In the genomic region with DNA sequence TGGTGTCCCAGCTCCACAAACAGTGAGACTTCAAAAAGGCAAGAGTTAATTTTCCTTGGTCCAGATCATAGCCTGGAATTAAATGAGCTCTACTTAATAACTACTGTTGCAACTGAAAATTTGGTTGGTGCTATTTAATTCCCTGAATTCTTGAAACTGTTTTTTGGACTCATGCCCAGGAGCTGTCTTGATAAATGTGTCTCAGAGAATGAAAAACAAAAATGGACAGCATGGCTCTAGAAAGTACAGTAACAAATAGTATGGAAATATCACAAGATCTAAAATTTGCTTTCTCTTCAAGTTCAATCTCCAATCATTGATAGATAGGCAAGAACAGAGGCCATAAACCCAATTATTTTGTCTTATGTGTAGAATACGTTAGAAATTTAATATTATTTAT, we compare ENCODE assay signal across 12 cellular contexts. TPM values are rescaled to one million over a fixed set of nuclear protein-coding genes. Genes with fewer than 3 reads are reported as not detected.
A peak's percentile ranks its signal among the peaks of the same experiment; 100 is the strongest.
DNase-seq lines count a peak whose midpoint lies in the region; ATAC-seq, FAIRE-seq and TF ChIP-seq lines count a peak whose summit lies in the region.
"Had no signal": no experiment of that assay in that cellular context is flagged by ENCODE, and none has a peak within 500 bp of the region (broad histone marks: within the 10 kb centered on the region; RNA-seq: fewer than 3 reads in every experiment).

No MANE protein-coding gene starts in this region.

- no peak for TF ChIP-seq RAD21 in Ishikawa (IDR thresholded peaks at IDR 0.05; ENCODE audit: low read depth)
- no peak for TF ChIP-seq RAD21 in K562 (CRISPR knock-in tag; conservative IDR thresholded peaks at IDR 0.05 in 1 of 2, IDR thresholded peaks at IDR 0.05 in 1 of 2)

- H3K36me3 ChIP-seq in K562 (ENCODE audit: control insufficient read depth, insufficient read depth, low read length) (no peaks in the 10 kb centered on the region), upper lobe of left lung (no peaks in the 10 kb centered on the region)
- H3K36me3 ChIP-seq: suprapubic skin had no signal

- 29% methylated on average over 1 of the region's 1 CpG for WGBS in K562 (ENCODE audit: insufficient coverage, low coverage, missing lambda C conversion rate)
- WGBS in upper lobe of left lung, 2 donors, result 83 to 84% methylated on average over 1 of the region's 1 CpG

- H3K9me3 ChIP-seq in K562 (replicated peaks; ENCODE audit: control insufficient read depth, insufficient read depth, low read depth, low read length) (peaks cover 4% of the 10 kb centered on the region), upper lobe of left lung (peaks cover 0 to 9% (median 4%) of the 10 kb centered on the region in 4 donors)
- H3K9me3 ChIP-seq: suprapubic skin had no signal

- POLR2A ChIA-PET in K562 (lab: Yijun Ruan, JAX), result interaction anchor here (0.6 to 1.5 kb wide), 6 partner anchors 11 to 147 kb away, joined by 3 to 7 read pairs (median 4); no protein-coding TSS in a partner anchor

- BruUV-seq in K562 (replicated peaks; lab: Mats Ljungman, UMichigan), result no TSS peak

- no peak for TF ChIP-seq POLR2A in K562 (conservative IDR thresholded peaks at IDR 0.05)
- TF ChIP-seq POLR2A in upper lobe of left lung (IDR thresholded peaks at IDR 0.05), result no peak

- peak; percentile 24 for DNase-seq in AG08395 (ENCODE audit: low spot score)
- peak in 1 of 4 experiments; percentile 74 for DNase-seq in K562 (ENCODE audit: extremely low read depth in 1 of 4, low spot score in 3 of 4)
- DNase-seq in kidney glomerular epithelial cell (lab: John Stamatoyannopoulos, UW), result peak; percentile 21
- no peak for DNase-seq in UCSD-AML1 (lab: John Stamatoyannopoulos, UW; ENCODE audit: unreplicated experiment)
- DNase-seq in SIG-M5 (lab: John Stamatoyannopoulos, UW), result no peak
- no peak for DNase-seq in upper lobe of left lung
- DNase-seq: activated B cell treated with CpG ODN at 0.5 μM for 24 hours; activated naive CD4-positive, alpha-beta T cell treated with anti-CD3 and anti-CD28 coated beads for 36 hours; NCI-H2107 had no signal

- intact Hi-C loops in K562 (cut with micrococcal nuclease), result loop anchor here (5.0 kb wide), 1 partner anchor 51 kb away; no protein-coding TSS in a partner anchor

- no peak overlapping the region for H3K4me2 ChIP-seq in K562 (ENCODE audit: insufficient read depth, low read length)

- H4K20me1 ChIP-seq in K562 (replicated peaks; ENCODE audit: control insufficient read depth, insufficient read depth, low read length), result no peaks in the 10 kb centered on the region

- FAIRE-seq in K562 (lab: Jason Lieb, UNC), result peak; percentile 68

- TF ChIP-seq CTCF in K562 (IDR thresholded peaks at IDR 0.05 in 2 of 3, conservative IDR thresholded peaks at IDR 0.05 in 1 of 3; ENCODE audit: insufficient read depth in 2 of 3, low read depth in 1 of 3, low read length in 3 of 3), result no peak
- no peak for TF ChIP-seq CTCF in upper lobe of left lung (IDR thresholded peaks at IDR 0.05)

- H2AFZ ChIP-seq in K562 (ENCODE audit: low read depth, low read length), result peak overlapping the region; percentile 73

- no peaks in the 10 kb centered on the region for H3K27me3 ChIP-seq in K562 (ENCODE audit: control insufficient read depth in 2 of 2, insufficient read depth in 2 of 2, low read length in 2 of 2)
- H3K27me3 ChIP-seq in upper lobe of left lung, result no peaks in the 10 kb centered on the region
- H3K27me3 ChIP-seq: suprapubic skin had no signal

- H3K9ac ChIP-seq in K562 (ENCODE audit: insufficient read depth in 1 of 2, low read depth in 2 of 2, low read length in 2 of 2), result peak overlapping the region in 1 of 2 experiments; percentile 28; a peak in 2 of 4 replicates

- ATAC-seq in K562 (peak; percentile 52), upper lobe of left lung (ENCODE audit: low FRiP score in 2 of 2) (no peak), GM21737 (IDR thresholded peaks at IDR 0.05; ENCODE audit: unreplicated experiment) (no peak)

- TF ChIP-seq EP300 in Ishikawa (IDR thresholded peaks at IDR 0.05; ENCODE audit: borderline replicate concordance), result no peak
- TF ChIP-seq EP300 in K562 (IDR thresholded peaks at IDR 0.05; ENCODE audit: low read length), result no peak
- TF ChIP-seq EP300 in upper lobe of left lung (IDR thresholded peaks at IDR 0.05), result no peak

- H3K4me1 ChIP-seq in K562 (replicated peaks in 1 of 2; ENCODE audit: control insufficient read depth in 2 of 2, insufficient read depth in 2 of 2, low read length in 2 of 2) (peaks cover 14 to 37% of the 10 kb centered on the region in 2 experiments), upper lobe of left lung (no peaks in the 10 kb centered on the region)
- H3K4me1 ChIP-seq: suprapubic skin had no signal

- H3K27ac ChIP-seq in K562 (ENCODE audit: extremely low read depth, low read depth, low read length) (peak overlapping the region; percentile 21; the same call in 1 of the 3 replicates), upper lobe of left lung (no peak overlapping the region)
- H3K27ac ChIP-seq: suprapubic skin had no signal

- H3K9me1 ChIP-seq in K562 (ENCODE audit: control insufficient read depth, insufficient read depth, low read length), result no peaks in the 10 kb centered on the region

- in situ Hi-C loops in K562 (cut with MboI), result no loop called here

- H3K79me2 ChIP-seq in K562 (ENCODE audit: control insufficient read depth, insufficient read depth, low read length), result no peaks in the 10 kb centered on the region

- CTCF ChIA-PET in K562 (lab: Yijun Ruan, JAX; ENCODE audit: low intra/inter-chr PET ratio), result no interaction called here

- H3K4me3 ChIP-seq in K562, result no peak overlapping the region
- no peak overlapping the region for H3K4me3 ChIP-seq in upper lobe of left lung
- H3K4me3 ChIP-seq: suprapubic skin had no signal

TF ChIP-seq in Ishikawa, 13 proteins besides CTCF, POLR2A, EP300 and RAD21:
- TF ChIP-seq TEAD4 (IDR thresholded peaks at IDR 0.05), result no peak
- no peak for TF ChIP-seq TAF1 (IDR thresholded peaks at IDR 0.05; ENCODE audit: low read depth)
- TF ChIP-seq FOXM1 (IDR thresholded peaks at IDR 0.05; ENCODE audit: borderline replicate concordance, low read depth), result no peak
- TF ChIP-seq, protein P1, sequence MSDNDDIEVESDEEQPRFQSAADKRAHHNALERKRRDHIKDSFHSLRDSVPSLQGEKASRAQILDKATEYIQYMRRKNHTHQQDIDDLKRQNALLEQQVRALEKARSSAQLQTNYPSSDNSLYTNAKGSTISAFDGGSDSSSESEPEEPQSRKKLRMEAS (IDR thresholded peaks at IDR 0.05), result no peak
- no peak for TF ChIP-seq CREB1 (IDR thresholded peaks at IDR 0.05; ENCODE audit: low read depth)
- TF ChIP-seq ZBTB7A (IDR thresholded peaks at IDR 0.05; ENCODE audit: low read depth), result no peak
- peak; percentile 69 for TF ChIP-seq NFIC (IDR thresholded peaks at IDR 0.05)

TF ChIP-seq in K562, 482 proteins besides CTCF, POLR2A, EP300 and RAD21 (continues in another document):
- TF ChIP-seq NFXL1 (CRISPR knock-in tag; IDR thresholded peaks at IDR 0.05), result no peak
- no peak for TF ChIP-seq CBX5 (IDR thresholded peaks at IDR 0.05; ENCODE audit: borderline replicate concordance, low read depth)
- TF ChIP-seq SAFB2 (IDR thresholded peaks at IDR 0.05; ENCODE audit: borderline replicate concordance, low read depth, low read length, severe bottlenecking), result no peak
- no peak for TF ChIP-seq MEF2D (tag; conservative IDR thresholded peaks at IDR 0.05; ENCODE audit: low read depth)
- TF ChIP-seq L3MBTL2 (IDR thresholded peaks at IDR 0.05), result 0 out of 2 replicates have a peak, but pooled peaks have one; percentile 43
- TF ChIP-seq MEIS2 (IDR thresholded peaks at IDR 0.05; ENCODE audit: partially characterized antibody), result peak; percentile 91
- TF ChIP-seq, protein P2, sequence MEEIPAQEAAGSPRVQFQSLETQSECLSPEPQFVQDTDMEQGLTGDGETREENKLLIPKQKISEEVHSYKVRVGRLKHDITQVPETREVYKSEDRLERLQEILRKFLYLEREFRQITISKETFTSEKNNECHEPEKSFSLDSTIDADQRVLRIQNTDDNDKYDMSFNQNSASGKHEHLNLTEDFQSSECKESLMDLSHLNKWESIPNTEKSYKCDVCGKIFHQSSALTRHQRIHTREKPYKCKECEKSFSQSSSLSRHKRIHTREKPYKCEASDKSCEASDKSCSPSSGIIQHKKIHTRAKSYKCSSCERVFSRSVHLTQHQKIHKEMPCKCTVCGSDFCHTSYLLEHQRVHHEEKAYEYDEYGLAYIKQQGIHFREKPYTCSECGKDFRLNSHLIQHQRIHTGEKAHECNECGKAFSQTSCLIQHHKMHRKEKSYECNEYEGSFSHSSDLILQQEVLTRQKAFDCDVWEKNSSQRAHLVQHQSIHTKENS (CRISPR knock-in tag; IDR thresholded peaks at IDR 0.05), result no peak
- no peak for TF ChIP-seq PHB (CRISPR knock-in tag; IDR thresholded peaks at IDR 0.05)
- TF ChIP-seq, protein P3, sequence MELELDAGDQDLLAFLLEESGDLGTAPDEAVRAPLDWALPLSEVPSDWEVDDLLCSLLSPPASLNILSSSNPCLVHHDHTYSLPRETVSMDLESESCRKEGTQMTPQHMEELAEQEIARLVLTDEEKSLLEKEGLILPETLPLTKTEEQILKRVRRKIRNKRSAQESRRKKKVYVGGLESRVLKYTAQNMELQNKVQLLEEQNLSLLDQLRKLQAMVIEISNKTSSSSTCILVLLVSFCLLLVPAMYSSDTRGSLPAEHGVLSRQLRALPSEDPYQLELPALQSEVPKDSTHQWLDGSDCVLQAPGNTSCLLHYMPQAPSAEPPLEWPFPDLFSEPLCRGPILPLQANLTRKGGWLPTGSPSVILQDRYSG (tag; conservative IDR thresholded peaks at IDR 0.05; ENCODE audit: low read depth), result no peak
- TF ChIP-seq NFIX (CRISPR knock-in tag; IDR thresholded peaks at IDR 0.05; ENCODE audit: low read depth), result no peak

RNA-seq across cellular contexts. Expression of a gene that starts 42.5 kb away (rescaled TPM):
- 17.4 and 20.0 TPM in 2 replicates for total RNA-seq in K562 (2011; cell fraction: chromatin; rRNA removed; ENCODE audit: low replicate concordance)
- total RNA-seq in K562 (2011; cell fraction: nucleolus; rRNA removed), result 19.7 and 20.5 TPM in 2 replicates
- 23.1 and 28.9 TPM in 2 replicates for total RNA-seq in K562 (2011; cell fraction: nucleoplasm; rRNA removed)
- total RNA-seq in K562 (2014; rRNA removed) (78.7 and 83.9 TPM in 2 replicates), K562 (2014; rRNA removed; fragmentation: Illumina TruSeq; extraction: Trizol) (26.2 and 32.8 TPM in 2 replicates), K562 (2015; rRNA removed; fragmentation: Illumina TruSeq; extraction: Trizol) (21.3 and 22.2 TPM in 2 replicates), K562 (2021) (96.1 and 108 TPM in 2 replicates), upper lobe of left lung (10 to 100 TPM; 12.6 to 38.7 (median 21.3) TPM)
- polyA plus RNA-seq in K562 (2011; rRNA removed) (16.0 and 25.4 TPM in 2 replicates), K562 (2014; fragmentation: Illumina TruSeq; extraction: Trizol) (23.2 and 39.7 TPM in 2 replicates), K562 (2014; fragmentation: Nextera tagmentation; extraction: Ambion mirVana) (1 to 10 TPM; 5.7 to 7.7 TPM), K562 (2014; rRNA removed) (59.1 and 61.3 TPM in 2 replicates)
- polyA plus RNA-seq in K562 (2011; cell fraction: cytosol; rRNA removed), result 20.8 and 43.7 TPM in 2 replicates
- 17.5 and 23.9 TPM in 2 replicates for polyA plus RNA-seq in K562 (2011; cell fraction: nucleus; rRNA removed)
- polyA plus RNA-seq in K562 (2012), result 59.3 and 80.9 TPM in 2 replicates
- 11.8 and 13.3 TPM in 2 replicates for polyA minus RNA-seq in K562 (2011; rRNA and poly(A)+ RNA removed)
- 14.5 and 18.4 TPM in 2 replicates for polyA minus RNA-seq in K562 (2011; cell fraction: cytosol; rRNA and poly(A)+ RNA removed)
- 16.4 and 23.1 TPM in 2 replicates for polyA minus RNA-seq in K562 (2011; cell fraction: nucleus; rRNA and poly(A)+ RNA removed)

Comparison
In these comparisons a context has a peak if more than half of its experiments do, and no peak if none do; other contexts are left out.
1. DNase-seq: peak in AG08395 (single experiment) and kidney glomerular epithelial cell (single experiment); none in UCSD-AML1 (single experiment), SIG-M5 (single experiment) and upper lobe of left lung (0 of 2).